ENCODE assay signal across 2 cellular contexts in the genomic region with DNA sequence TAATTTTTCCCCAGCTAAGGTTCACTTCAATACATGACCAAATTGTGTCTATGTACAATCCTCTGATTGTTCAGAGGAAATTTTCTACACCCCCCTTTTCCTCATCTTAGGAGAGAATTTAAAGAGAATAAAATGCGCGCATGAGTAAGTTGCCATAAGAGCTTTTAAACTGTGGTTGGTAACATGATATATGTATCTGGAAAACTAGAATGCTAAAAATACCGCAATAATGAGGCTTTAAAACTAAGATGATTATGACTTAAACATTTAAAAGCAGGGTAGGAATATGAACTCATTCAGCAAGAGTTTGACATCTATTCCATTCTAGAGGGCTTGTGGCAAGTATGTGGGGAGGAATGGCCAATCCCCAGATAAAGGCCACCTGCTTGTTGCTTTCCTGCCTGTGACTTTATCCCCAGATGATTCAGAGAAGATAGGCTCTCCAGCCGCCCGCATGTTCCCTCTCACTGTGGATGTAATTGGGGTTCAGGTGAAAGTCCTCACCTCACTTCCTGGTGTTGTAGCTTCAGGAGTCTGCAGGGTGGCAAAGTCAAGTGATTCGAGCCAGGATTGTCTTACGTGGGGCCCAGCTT.
TF ChIP-seq lines count a peak whose summit lies in the region.

No MANE protein-coding gene starts in this region.

TF ChIP-seq in GM23338, 12 proteins besides CTCF, POLR2A, EP300 and RAD21 (continues in another document):
- TF ChIP-seq, protein P1, sequence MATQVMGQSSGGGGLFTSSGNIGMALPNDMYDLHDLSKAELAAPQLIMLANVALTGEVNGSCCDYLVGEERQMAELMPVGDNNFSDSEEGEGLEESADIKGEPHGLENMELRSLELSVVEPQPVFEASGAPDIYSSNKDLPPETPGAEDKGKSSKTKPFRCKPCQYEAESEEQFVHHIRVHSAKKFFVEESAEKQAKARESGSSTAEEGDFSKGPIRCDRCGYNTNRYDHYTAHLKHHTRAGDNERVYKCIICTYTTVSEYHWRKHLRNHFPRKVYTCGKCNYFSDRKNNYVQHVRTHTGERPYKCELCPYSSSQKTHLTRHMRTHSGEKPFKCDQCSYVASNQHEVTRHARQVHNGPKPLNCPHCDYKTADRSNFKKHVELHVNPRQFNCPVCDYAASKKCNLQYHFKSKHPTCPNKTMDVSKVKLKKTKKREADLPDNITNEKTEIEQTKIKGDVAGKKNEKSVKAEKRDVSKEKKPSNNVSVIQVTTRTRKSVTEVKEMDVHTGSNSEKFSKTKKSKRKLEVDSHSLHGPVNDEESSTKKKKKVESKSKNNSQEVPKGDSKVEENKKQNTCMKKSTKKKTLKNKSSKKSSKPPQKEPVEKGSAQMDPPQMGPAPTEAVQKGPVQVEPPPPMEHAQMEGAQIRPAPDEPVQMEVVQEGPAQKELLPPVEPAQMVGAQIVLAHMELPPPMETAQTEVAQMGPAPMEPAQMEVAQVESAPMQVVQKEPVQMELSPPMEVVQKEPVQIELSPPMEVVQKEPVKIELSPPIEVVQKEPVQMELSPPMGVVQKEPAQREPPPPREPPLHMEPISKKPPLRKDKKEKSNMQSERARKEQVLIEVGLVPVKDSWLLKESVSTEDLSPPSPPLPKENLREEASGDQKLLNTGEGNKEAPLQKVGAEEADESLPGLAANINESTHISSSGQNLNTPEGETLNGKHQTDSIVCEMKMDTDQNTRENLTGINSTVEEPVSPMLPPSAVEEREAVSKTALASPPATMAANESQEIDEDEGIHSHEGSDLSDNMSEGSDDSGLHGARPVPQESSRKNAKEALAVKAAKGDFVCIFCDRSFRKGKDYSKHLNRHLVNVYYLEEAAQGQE (IDR thresholded peaks at IDR 0.05; ENCODE audit: unreplicated experiment) = no peak
- no peak for TF ChIP-seq JUNB (IDR thresholded peaks at IDR 0.05; ENCODE audit: unreplicated experiment)
- TF ChIP-seq, protein P2, sequence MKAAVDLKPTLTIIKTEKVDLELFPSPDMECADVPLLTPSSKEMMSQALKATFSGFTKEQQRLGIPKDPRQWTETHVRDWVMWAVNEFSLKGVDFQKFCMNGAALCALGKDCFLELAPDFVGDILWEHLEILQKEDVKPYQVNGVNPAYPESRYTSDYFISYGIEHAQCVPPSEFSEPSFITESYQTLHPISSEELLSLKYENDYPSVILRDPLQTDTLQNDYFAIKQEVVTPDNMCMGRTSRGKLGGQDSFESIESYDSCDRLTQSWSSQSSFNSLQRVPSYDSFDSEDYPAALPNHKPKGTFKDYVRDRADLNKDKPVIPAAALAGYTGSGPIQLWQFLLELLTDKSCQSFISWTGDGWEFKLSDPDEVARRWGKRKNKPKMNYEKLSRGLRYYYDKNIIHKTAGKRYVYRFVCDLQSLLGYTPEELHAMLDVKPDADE (IDR thresholded peaks at IDR 0.05) = no peak
- TF ChIP-seq CREB1 (CRISPR knock-in tag; IDR thresholded peaks at IDR 0.05; ENCODE audit: low read depth) = no peak
- TF ChIP-seq ZNF331 (CRISPR knock-in tag; IDR thresholded peaks at IDR 0.05; ENCODE audit: low read depth) = no peak
- no peak for TF ChIP-seq NANOG (IDR thresholded peaks at IDR 0.05; ENCODE audit: borderline replicate concordance)
- no peak for TF ChIP-seq EZH2phosphoT487 (IDR thresholded peaks at IDR 0.05; ENCODE audit: unreplicated experiment)
- TF ChIP-seq, protein P3, sequence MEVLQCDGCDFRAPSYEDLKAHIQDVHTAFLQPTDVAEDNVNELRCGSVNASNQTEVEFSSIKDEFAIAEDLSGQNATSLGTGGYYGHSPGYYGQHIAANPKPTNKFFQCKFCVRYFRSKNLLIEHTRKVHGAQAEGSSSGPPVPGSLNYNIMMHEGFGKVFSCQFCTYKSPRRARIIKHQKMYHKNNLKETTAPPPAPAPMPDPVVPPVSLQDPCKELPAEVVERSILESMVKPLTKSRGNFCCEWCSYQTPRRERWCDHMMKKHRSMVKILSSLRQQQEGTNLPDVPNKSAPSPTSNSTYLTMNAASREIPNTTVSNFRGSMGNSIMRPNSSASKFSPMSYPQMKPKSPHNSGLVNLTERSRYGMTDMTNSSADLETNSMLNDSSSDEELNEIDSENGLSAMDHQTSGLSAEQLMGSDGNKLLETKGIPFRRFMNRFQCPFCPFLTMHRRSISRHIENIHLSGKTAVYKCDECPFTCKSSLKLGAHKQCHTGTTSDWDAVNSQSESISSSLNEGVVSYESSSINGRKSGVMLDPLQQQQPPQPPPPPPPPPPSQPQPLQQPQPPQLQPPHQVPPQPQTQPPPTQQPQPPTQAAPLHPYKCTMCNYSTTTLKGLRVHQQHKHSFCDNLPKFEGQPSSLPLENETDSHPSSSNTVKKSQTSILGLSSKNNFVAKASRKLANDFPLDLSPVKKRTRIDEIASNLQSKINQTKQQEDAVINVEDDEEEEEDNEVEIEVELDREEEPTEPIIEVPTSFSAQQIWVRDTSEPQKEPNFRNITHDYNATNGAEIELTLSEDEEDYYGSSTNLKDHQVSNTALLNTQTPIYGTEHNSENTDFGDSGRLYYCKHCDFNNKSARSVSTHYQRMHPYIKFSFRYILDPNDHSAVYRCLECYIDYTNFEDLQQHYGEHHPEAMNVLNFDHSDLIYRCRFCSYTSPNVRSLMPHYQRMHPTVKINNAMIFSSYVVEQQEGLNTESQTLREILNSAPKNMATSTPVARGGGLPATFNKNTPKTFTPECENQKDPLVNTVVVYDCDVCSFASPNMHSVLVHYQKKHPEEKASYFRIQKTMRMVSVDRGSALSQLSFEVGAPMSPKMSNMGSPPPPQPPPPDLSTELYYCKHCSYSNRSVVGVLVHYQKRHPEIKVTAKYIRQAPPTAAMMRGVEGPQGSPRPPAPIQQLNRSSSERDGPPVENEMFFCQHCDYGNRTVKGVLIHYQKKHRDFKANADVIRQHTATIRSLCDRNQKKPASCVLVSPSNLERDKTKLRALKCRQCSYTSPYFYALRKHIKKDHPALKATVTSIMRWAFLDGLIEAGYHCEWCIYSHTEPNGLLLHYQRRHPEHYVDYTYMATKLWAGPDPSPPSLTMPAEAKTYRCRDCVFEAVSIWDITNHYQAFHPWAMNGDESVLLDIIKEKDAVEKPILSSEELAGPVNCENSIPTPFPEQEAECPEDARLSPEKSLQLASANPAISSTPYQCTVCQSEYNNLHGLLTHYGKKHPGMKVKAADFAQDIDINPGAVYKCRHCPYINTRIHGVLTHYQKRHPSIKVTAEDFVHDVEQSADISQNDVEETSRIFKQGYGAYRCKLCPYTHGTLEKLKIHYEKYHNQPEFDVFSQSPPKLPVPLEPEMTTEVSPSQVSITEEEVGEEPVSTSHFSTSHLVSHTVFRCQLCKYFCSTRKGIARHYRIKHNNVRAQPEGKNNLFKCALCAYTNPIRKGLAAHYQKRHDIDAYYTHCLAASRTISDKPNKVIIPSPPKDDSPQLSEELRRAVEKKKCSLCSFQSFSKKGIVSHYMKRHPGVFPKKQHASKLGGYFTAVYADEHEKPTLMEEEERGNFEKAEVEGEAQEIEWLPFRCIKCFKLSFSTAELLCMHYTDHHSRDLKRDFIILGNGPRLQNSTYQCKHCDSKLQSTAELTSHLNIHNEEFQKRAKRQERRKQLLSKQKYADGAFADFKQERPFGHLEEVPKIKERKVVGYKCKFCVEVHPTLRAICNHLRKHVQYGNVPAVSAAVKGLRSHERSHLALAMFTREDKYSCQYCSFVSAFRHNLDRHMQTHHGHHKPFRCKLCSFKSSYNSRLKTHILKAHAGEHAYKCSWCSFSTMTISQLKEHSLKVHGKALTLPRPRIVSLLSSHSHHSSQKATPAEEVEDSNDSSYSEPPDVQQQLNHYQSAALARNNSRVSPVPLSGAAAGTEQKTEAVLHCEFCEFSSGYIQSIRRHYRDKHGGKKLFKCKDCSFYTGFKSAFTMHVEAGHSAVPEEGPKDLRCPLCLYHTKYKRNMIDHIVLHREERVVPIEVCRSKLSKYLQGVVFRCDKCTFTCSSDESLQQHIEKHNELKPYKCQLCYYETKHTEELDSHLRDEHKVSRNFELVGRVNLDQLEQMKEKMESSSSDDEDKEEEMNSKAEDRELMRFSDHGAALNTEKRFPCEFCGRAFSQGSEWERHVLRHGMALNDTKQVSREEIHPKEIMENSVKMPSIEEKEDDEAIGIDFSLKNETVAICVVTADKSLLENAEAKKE (CRISPR knock-in tag; IDR thresholded peaks at IDR 0.05) = no peak
- no peak for TF ChIP-seq ZNF114 (CRISPR knock-in tag; IDR thresholded peaks at IDR 0.05)

TF ChIP-seq in endothelial cell of umbilical vein, 7 proteins besides CTCF, POLR2A, EP300 and RAD21:
- TF ChIP-seq POLR2AphosphoS5 (IDR thresholded peaks at IDR 0.05; ENCODE audit: insufficient read depth, low read depth, low read length) (no peak), FOS (IDR thresholded peaks at IDR 0.05; ENCODE audit: borderline replicate concordance, insufficient read depth, low read length) (no peak), GATA2 (IDR thresholded peaks at IDR 0.05; ENCODE audit: insufficient read depth, insufficient read length, low read depth, low read length) (no peak), MYC (IDR thresholded peaks at IDR 0.05; ENCODE audit: low read depth, low read length) (no peak), JUN (IDR thresholded peaks at IDR 0.05; ENCODE audit: borderline replicate concordance, insufficient read depth, insufficient read length, low read depth) (no peak), EZH2 (IDR thresholded peaks at IDR 0.05; ENCODE audit: borderline replicate concordance, low read depth, low read length, severe bottlenecking) (no peak)
- TF ChIP-seq, protein P4, sequence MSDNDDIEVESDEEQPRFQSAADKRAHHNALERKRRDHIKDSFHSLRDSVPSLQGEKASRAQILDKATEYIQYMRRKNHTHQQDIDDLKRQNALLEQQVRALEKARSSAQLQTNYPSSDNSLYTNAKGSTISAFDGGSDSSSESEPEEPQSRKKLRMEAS (IDR thresholded peaks at IDR 0.05; ENCODE audit: insufficient read depth, insufficient read length) = no peak
